ENCODE assay signal across 29 cellular contexts in the genomic region with DNA sequence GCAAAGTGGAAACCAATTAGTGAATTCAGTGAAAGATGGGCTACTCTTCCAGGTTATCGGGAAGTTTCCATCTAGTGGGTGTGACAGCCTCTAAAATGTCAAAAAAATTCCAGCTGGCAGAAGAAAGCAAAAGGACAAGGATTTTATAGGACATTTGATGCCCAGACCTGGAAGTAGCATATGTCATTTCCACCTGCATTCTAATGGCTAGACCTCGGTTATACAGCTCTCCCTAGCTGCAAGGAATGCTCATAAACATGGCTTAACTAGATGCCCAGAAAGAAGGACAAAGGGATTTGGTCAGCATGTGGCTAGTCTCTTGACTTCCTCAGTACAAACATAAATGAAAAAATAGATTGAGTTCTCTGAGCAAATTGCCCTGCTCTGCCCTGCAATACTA.
"Had no signal": no experiment of that assay in that cellular context is flagged by ENCODE, and none has a peak within 500 bp of the region (broad histone marks: within the 10 kb centered on the region; RNA-seq: fewer than 3 reads in every experiment).

No MANE protein-coding gene starts in this region.

- H3K9me3 Mint-ChIP-seq: activated CD4-positive, alpha-beta memory T cell treated with anti-CD3 and anti-CD28 coated beads for 36 hours; activated CD4-positive, alpha-beta T cell treated with anti-CD3 and anti-CD28 coated beads, Interleukin-2, amount 10 ng/mL, durations not matched to agents 24 days and 14 days; activated naive CD4-positive, alpha-beta T cell treated with anti-CD3 and anti-CD28 coated beads, Interleukin-2, amount 10 ng/mL, durations not matched to agents 7 days and 5 days; activated naive CD4-positive, alpha-beta T cell treated with anti-CD3 and anti-CD28 coated beads, Interleukin-2, amount 50 U/mL, for 72 hours; activated naive CD8-positive, alpha-beta T cell treated with anti-CD3 and anti-CD28 coated beads, Interleukin-2, amount 10 ng/mL, durations not matched to agents 7 days and 5 days; activated T-helper 1 cell treated with anti-CD3 and anti-CD28 coated beads, Interleukin-12 subunit alpha, Interleukin-12 subunit beta, Interleukin-2, Interleukin-4 antibody, amounts not matched to agents 30 ng/mL and 10 ng/mL and 1 ng/mL, durations not matched to agents 14 hours and 24 hours and 36 hours; activated T-helper 2 cell treated with anti-CD3 and anti-CD28 coated beads, Interferon-gamma antibody, Interleukin-2, Interleukin-4, amounts not matched to agents 10 μg/mL and 5 μg/mL and 100 μg/mL, durations not matched to agents 14 hours and 24 hours and 36 hours; brain; endodermal cell; T-helper 2 cell treated with Interferon-gamma antibody and Interleukin-4, amounts not matched to agents 5 μg/mL and 100 μg/mL, for 36 hours had no signal

- H3K27ac Mint-ChIP-seq: activated CD4-positive, alpha-beta memory T cell treated with anti-CD3 and anti-CD28 coated beads for 36 hours; activated CD4-positive, alpha-beta T cell treated with anti-CD3 and anti-CD28 coated beads for 36 hours; activated CD4-positive, alpha-beta T cell treated with anti-CD3 and anti-CD28 coated beads, Interleukin-2, amount 10 ng/mL, durations not matched to agents 24 days and 14 days; activated CD8-positive, alpha-beta memory T cell treated with anti-CD3 and anti-CD28 coated beads, Interleukin-2, amount 10 ng/mL, durations not matched to agents 7 days and 5 days; activated CD8-positive, alpha-beta T cell treated with anti-CD3 and anti-CD28 coated beads, Interleukin-2, amount 10 ng/mL, durations not matched to agents 7 days and 5 days; activated naive CD4-positive, alpha-beta T cell treated with anti-CD3 and anti-CD28 coated beads, Interleukin-2, amount 10 ng/mL, durations not matched to agents 7 days and 5 days; activated naive CD4-positive, alpha-beta T cell treated with anti-CD3 and anti-CD28 coated beads, Interleukin-2, amount 50 U/mL, for 72 hours; activated naive CD8-positive, alpha-beta T cell treated with anti-CD3 and anti-CD28 coated beads, Interleukin-2, amount 10 ng/mL, durations not matched to agents 7 days and 5 days; activated T-helper 1 cell treated with anti-CD3 and anti-CD28 coated beads, Interleukin-12 subunit alpha, Interleukin-12 subunit beta, Interleukin-2, Interleukin-4 antibody, amounts not matched to agents 30 ng/mL and 10 ng/mL and 1 ng/mL, durations not matched to agents 14 hours and 24 hours and 36 hours; activated T-helper 2 cell treated with anti-CD3 and anti-CD28 coated beads, Interferon-gamma antibody, Interleukin-2, Interleukin-4, amounts not matched to agents 10 μg/mL and 5 μg/mL and 100 μg/mL, durations not matched to agents 14 hours and 24 hours and 36 hours; T-helper 17 cell; T-helper 2 cell treated with Interferon-gamma antibody and Interleukin-4, amounts not matched to agents 5 μg/mL and 100 μg/mL, for 36 hours had no signal

- H3K36me3 Mint-ChIP-seq: activated CD4-positive, alpha-beta memory T cell treated with anti-CD3 and anti-CD28 coated beads for 36 hours; activated CD8-positive, alpha-beta memory T cell treated with anti-CD3 and anti-CD28 coated beads, Interleukin-2, amount 10 ng/mL, durations not matched to agents 7 days and 5 days; activated naive CD4-positive, alpha-beta T cell treated with anti-CD3 and anti-CD28 coated beads, Interleukin-2, amount 10 ng/mL, durations not matched to agents 7 days and 5 days; activated naive CD4-positive, alpha-beta T cell treated with anti-CD3 and anti-CD28 coated beads, Interleukin-2, amount 50 U/mL, for 72 hours; activated naive CD8-positive, alpha-beta T cell treated with anti-CD3 and anti-CD28 coated beads, Interleukin-2, amount 10 ng/mL, durations not matched to agents 7 days and 5 days; brain had no signal

- ATAC-seq: activated CD4-positive, alpha-beta T cell treated with anti-CD3 and anti-CD28 coated beads for 36 hours; activated CD8-positive, alpha-beta memory T cell treated with anti-CD3 and anti-CD28 coated beads, Interleukin-2, amount 10 ng/mL, durations not matched to agents 7 days and 5 days; activated CD8-positive, alpha-beta T cell treated with anti-CD3 and anti-CD28 coated beads, Interleukin-2, amount 10 ng/mL, durations not matched to agents 7 days and 5 days; activated naive CD4-positive, alpha-beta T cell treated with anti-CD3 and anti-CD28 coated beads, Interleukin-2, amount 50 U/mL, for 72 hours; esophagus mucosa; T-helper 17 cell had no signal

- H3K4me1 Mint-ChIP-seq: activated CD4-positive, alpha-beta T cell treated with anti-CD3 and anti-CD28 coated beads for 36 hours; activated CD4-positive, alpha-beta T cell treated with anti-CD3 and anti-CD28 coated beads, Interleukin-2, amount 10 ng/mL, durations not matched to agents 24 days and 14 days; activated CD8-positive, alpha-beta memory T cell treated with anti-CD3 and anti-CD28 coated beads, Interleukin-2, amount 10 ng/mL, durations not matched to agents 7 days and 5 days; activated naive CD4-positive, alpha-beta T cell treated with anti-CD3 and anti-CD28 coated beads, Interleukin-2, amount 10 ng/mL, durations not matched to agents 7 days and 5 days; activated naive CD8-positive, alpha-beta T cell treated with anti-CD3 and anti-CD28 coated beads, Interleukin-2, amount 10 ng/mL, durations not matched to agents 7 days and 5 days; T-helper 17 cell had no signal

- DNase-seq: activated CD4-positive, alpha-beta memory T cell treated with anti-CD3 and anti-CD28 coated beads for 36 hours; activated CD4-positive, alpha-beta T cell treated with anti-CD3 and anti-CD28 coated beads for 36 hours; activated CD4-positive, alpha-beta T cell treated with anti-CD3 and anti-CD28 coated beads, Interleukin-2, amount 10 ng/mL, durations not matched to agents 24 days and 14 days; activated CD4-positive, CD25-positive, alpha-beta regulatory T cell; activated CD4-positive, CD25-positive, alpha-beta regulatory T cell treated with anti-CD3 and anti-CD28 coated beads, Interleukin-2, amount 50 U/mL, for 72 hours; activated CD8-positive, alpha-beta memory T cell treated with anti-CD3 and anti-CD28 coated beads, Interleukin-2, amount 10 ng/mL, durations not matched to agents 7 days and 5 days; activated CD8-positive, alpha-beta memory T cell treated with anti-CD3 and anti-CD28 coated beads, Interleukin-2, amount 50 U/mL, for 4 hours; activated CD8-positive, alpha-beta T cell treated with anti-CD3 and anti-CD28 coated beads, Interleukin-2, amount 10 ng/mL, durations not matched to agents 7 days and 5 days; activated effector memory CD4-positive, alpha-beta T cell treated with anti-CD3 and anti-CD28 coated beads, Interleukin-2, amount 50 U/mL, for 16 hours; activated naive CD4-positive, alpha-beta T cell treated with anti-CD3 and anti-CD28 coated beads, Interleukin-2, amount 10 ng/mL, durations not matched to agents 7 days and 5 days; activated naive CD8-positive, alpha-beta T cell treated with anti-CD3 and anti-CD28 coated beads, Interleukin-2, amount 10 ng/mL, durations not matched to agents 7 days and 5 days; activated T-cell treated with anti-CD3 and anti-CD28 coated beads, Interleukin-2, amount 50 U/mL, for 1 hour; activated T-cell treated with anti-CD3 and anti-CD28 coated beads, Interleukin-2, amount 50 U/mL, for 48 hours; central memory CD4-positive, alpha-beta T cell; cerebellar nuclear complex; colonic mucosa; effector memory CD4-positive, alpha-beta T cell; endodermal cell; foreskin fibroblast; head of caudate nucleus; T-helper 17 cell; T1000; WERI-Rb-1 had no signal

- H3K4me3 Mint-ChIP-seq: activated CD4-positive, alpha-beta memory T cell treated with anti-CD3 and anti-CD28 coated beads for 36 hours; activated CD4-positive, alpha-beta T cell treated with anti-CD3 and anti-CD28 coated beads for 36 hours; activated CD4-positive, alpha-beta T cell treated with anti-CD3 and anti-CD28 coated beads, Interleukin-2, amount 10 ng/mL, durations not matched to agents 24 days and 14 days; activated CD8-positive, alpha-beta memory T cell treated with anti-CD3 and anti-CD28 coated beads, Interleukin-2, amount 10 ng/mL, durations not matched to agents 7 days and 5 days; activated CD8-positive, alpha-beta T cell treated with anti-CD3 and anti-CD28 coated beads, Interleukin-2, amount 10 ng/mL, durations not matched to agents 7 days and 5 days; activated naive CD4-positive, alpha-beta T cell treated with anti-CD3 and anti-CD28 coated beads, Interleukin-2, amount 10 ng/mL, durations not matched to agents 7 days and 5 days; activated naive CD8-positive, alpha-beta T cell treated with anti-CD3 and anti-CD28 coated beads, Interleukin-2, amount 10 ng/mL, durations not matched to agents 7 days and 5 days; activated T-helper 1 cell treated with anti-CD3 and anti-CD28 coated beads, Interleukin-12 subunit alpha, Interleukin-12 subunit beta, Interleukin-2, Interleukin-4 antibody, amounts not matched to agents 30 ng/mL and 10 ng/mL and 1 ng/mL, durations not matched to agents 14 hours and 24 hours and 36 hours; brain; endodermal cell; T-helper 17 cell; T-helper 2 cell treated with Interferon-gamma antibody and Interleukin-4, amounts not matched to agents 5 μg/mL and 100 μg/mL, for 36 hours had no signal

- H3K27me3 Mint-ChIP-seq: activated CD4-positive, alpha-beta memory T cell treated with anti-CD3 and anti-CD28 coated beads for 36 hours; brain had no signal
